In the genomic region with DNA sequence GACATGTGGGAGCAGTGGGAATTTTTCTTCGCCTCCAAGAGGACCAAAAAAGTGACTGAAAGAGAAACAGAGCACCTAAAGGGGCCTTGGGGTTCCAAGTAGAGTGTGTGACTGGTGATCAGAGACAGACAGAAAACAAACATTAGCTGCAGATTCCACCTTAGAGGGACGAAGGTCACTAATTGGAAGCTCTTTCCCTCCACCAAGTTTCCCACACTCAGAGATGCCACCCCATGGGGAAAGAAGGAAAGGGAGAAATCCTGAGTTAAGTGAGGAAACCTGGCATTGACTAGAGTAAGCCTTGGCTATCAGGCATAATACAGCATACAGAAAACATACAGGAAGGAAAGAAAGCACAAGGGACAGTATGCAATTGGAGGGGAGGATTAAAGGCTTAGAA, we compare ENCODE assay signal across 11 cellular contexts.
"Had no signal": no experiment of that assay in that cellular context is flagged by ENCODE, and none has a peak within 500 bp of the region (broad histone marks: within the 10 kb centered on the region; RNA-seq: fewer than 3 reads in every experiment).

No MANE protein-coding gene starts in this region.

- DNase-seq: activated CD4-positive, alpha-beta T cell treated with anti-CD3 and anti-CD28 coated beads, Interleukin-2, amount 50 U/mL, for 48 hours; activated naive CD4-positive, alpha-beta T cell treated with anti-CD3 and anti-CD28 coated beads for 36 hours; adrenal gland; caudate nucleus; kidney glomerular epithelial cell; nephron progenitor cell; ovary had no signal

- H3K36me3 ChIP-seq: adrenal gland, ovary had no signal

- H3K9me3 Mint-ChIP-seq: activated naive CD4-positive, alpha-beta T cell treated with anti-CD3 and anti-CD28 coated beads for 36 hours; activated T-helper 2 cell treated with anti-CD3 and anti-CD28 coated beads, Interferon-gamma antibody, Interleukin-2, Interleukin-4, amounts not matched to agents 10 μg/mL and 5 μg/mL and 100 μg/mL, durations not matched to agents 14 hours and 24 hours and 36 hours had no signal

- H3K27ac Mint-ChIP-seq: activated naive CD4-positive, alpha-beta T cell treated with anti-CD3 and anti-CD28 coated beads for 36 hours; activated T-helper 2 cell treated with anti-CD3 and anti-CD28 coated beads, Interferon-gamma antibody, Interleukin-2, Interleukin-4, amounts not matched to agents 10 μg/mL and 5 μg/mL and 100 μg/mL, durations not matched to agents 14 hours and 24 hours and 36 hours; nephron progenitor cell; stimulated activated memory B cell treated with anti-CD40 and anti-IgM and Interleukin-4, amounts not matched to agents 10 μg/mL and 1 μg/mL and 100 μg/mL, for 72 hours had no signal

- H3K4me3 Mint-ChIP-seq: activated naive CD4-positive, alpha-beta T cell treated with anti-CD3 and anti-CD28 coated beads for 36 hours; nephron progenitor cell; stimulated activated memory B cell treated with anti-CD40 and anti-IgM and Interleukin-4, amounts not matched to agents 10 μg/mL and 1 μg/mL and 100 μg/mL, for 72 hours had no signal

- H3K27ac ChIP-seq: adrenal gland, ovary had no signal

- H3K9me3 ChIP-seq: adrenal gland, ovary had no signal

- ATAC-seq: esophagus mucosa; stimulated activated memory B cell treated with anti-CD40 and anti-IgM and Interleukin-4, amounts not matched to agents 10 μg/mL and 1 μg/mL and 100 μg/mL, for 72 hours had no signal

- H3K4me1 ChIP-seq: adrenal gland had no signal

- FAIRE-seq: colon had no signal

- H3K27me3 Mint-ChIP-seq: stimulated activated memory B cell treated with anti-CD40 and anti-IgM and Interleukin-4, amounts not matched to agents 10 μg/mL and 1 μg/mL and 100 μg/mL, for 72 hours had no signal

- H3K4me3 ChIP-seq: adrenal gland, ovary had no signal

- H3K36me3 Mint-ChIP-seq: stimulated activated memory B cell treated with anti-CD40 and anti-IgM and Interleukin-4, amounts not matched to agents 10 μg/mL and 1 μg/mL and 100 μg/mL, for 72 hours had no signal

- H3K27me3 ChIP-seq: adrenal gland, ovary had no signal
